ENCODE assay signal across 19 cellular contexts in the genomic region with DNA sequence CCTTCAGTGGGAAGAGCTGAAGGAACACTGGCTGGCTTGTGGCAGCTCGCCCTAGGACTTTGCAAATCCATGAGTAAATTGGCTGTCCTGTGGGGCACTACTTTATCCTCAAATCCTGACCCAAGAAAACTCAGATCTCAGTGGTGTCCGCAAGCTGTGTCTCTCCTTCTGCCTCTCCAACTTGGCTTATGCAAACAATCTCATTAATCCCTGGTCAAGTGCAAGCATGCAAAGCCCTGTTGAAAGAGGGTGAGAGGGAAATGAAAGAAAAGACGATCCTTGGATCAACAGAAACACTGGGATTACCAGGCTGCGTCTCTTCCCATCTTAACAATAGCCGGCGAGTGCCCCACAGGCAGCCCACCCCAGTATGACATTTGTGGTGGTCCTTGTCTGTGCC.
"Had no signal": no experiment of that assay in that cellular context is flagged by ENCODE, and none has a peak within 500 bp of the region (broad histone marks: within the 10 kb centered on the region; RNA-seq: fewer than 3 reads in every experiment).

No MANE protein-coding gene starts in this region.

- H3K36me3 ChIP-seq: gastrocnemius medialis, right lobe of liver, vagina had no signal

- H3K9me3 ChIP-seq: body of pancreas, gastrocnemius medialis, right lobe of liver, vagina had no signal

- H3K27me3 ChIP-seq: body of pancreas, gastrocnemius medialis, right lobe of liver, vagina had no signal

- H3K4me3 ChIP-seq: body of pancreas, dorsolateral prefrontal cortex, gastrocnemius medialis, right lobe of liver, skin epidermis, vagina had no signal

- H3K4me1 ChIP-seq: body of pancreas, gastrocnemius medialis, parathyroid adenoma, right lobe of liver had no signal

- ATAC-seq: body of pancreas; effector memory CD8-positive, alpha-beta T cell; gastrocnemius medialis; left ventricle myocardium superior; right lobe of liver; stimulated activated memory B cell treated with anti-CD40 and anti-IgM and Interleukin-4, amounts not matched to agents 10 μg/mL and 1 μg/mL and 100 μg/mL, for 72 hours; WTC11 had no signal

- H3K27ac ChIP-seq: body of pancreas, dorsolateral prefrontal cortex, gastrocnemius medialis, parathyroid adenoma, right lobe of liver, vagina had no signal

- DNase-seq: activated gamma-delta T cell treated with Interleukin-2 at 50 U/mL for 16 hours; activated T-cell treated with anti-CD3 and anti-CD28 coated beads, Interleukin-2, amount 50 U/mL, for 1 hour; anterior cingulate cortex; body of pancreas; caudate nucleus; dorsolateral prefrontal cortex; effector memory CD8-positive, alpha-beta T cell; gastrocnemius medialis; hypothalamus; left ventricle myocardium superior; nephron progenitor cell; right lobe of liver; stimulated activated CD4-positive, alpha-beta T cell treated with anti-CD3 and anti-CD28 coated beads, Interleukin-1b, Interleukin-23, amount 100 ng/mL, for 48 hours; T1000 had no signal
